Comparison of ENCODE assay signal across 39 cellular contexts in genomic region chr12:70686907-70687306, GRCh38. TPM values are rescaled to one million over a fixed set of nuclear protein-coding genes. Genes with fewer than 3 reads are reported as not detected.
"Had no signal": no experiment of that assay in that cellular context is flagged by ENCODE, and none has a peak within 500 bp of the region (broad histone marks: within the 10 kb centered on the region; RNA-seq: fewer than 3 reads in every experiment).

No MANE protein-coding gene starts in this region.

- H3K27me3 ChIP-seq: adrenal gland, ascending aorta, body of pancreas, brain microvascular endothelial cell, breast epithelium, cardiac muscle cell had no signal

- H3K27me3 Mint-ChIP-seq: activated naive CD4-positive, alpha-beta T cell treated with anti-CD3 and anti-CD28 coated beads, Interleukin-2, amount 10 ng/mL, durations not matched to agents 7 days and 5 days; activated T-helper 17 cell treated with anti-CD3 and anti-CD28 coated beads, Interleukin-2, amount 50 U/mL, for 72 hours; brain had no signal

- ATAC-seq: activated naive CD4-positive, alpha-beta T cell treated with anti-CD3 and anti-CD28 coated beads, Interleukin-2, amount 50 U/mL, for 72 hours; activated naive CD8-positive, alpha-beta T cell treated with anti-CD3 and anti-CD28 coated beads, Interleukin-2, amount 50 U/mL, for 24 hours; activated T-cell treated with anti-CD3 and anti-CD28 coated beads, Interleukin-2, amount 50 U/mL, for 4 hours; activated T-helper 17 cell treated with anti-CD3 and anti-CD28 coated beads, Interleukin-2, amount 50 U/mL, for 72 hours; body of pancreas had no signal

- H3K9me3 Mint-ChIP-seq: activated naive CD4-positive, alpha-beta T cell treated with anti-CD3 and anti-CD28 coated beads for 36 hours; activated naive CD4-positive, alpha-beta T cell treated with anti-CD3 and anti-CD28 coated beads, Interleukin-2, amount 10 ng/mL, durations not matched to agents 7 days and 5 days; activated naive CD4-positive, alpha-beta T cell treated with anti-CD3 and anti-CD28 coated beads, Interleukin-2, amount 50 U/mL, for 24 hours; activated naive CD4-positive, alpha-beta T cell treated with anti-CD3 and anti-CD28 coated beads, Interleukin-2, amount 50 U/mL, for 72 hours; activated naive CD8-positive, alpha-beta T cell treated with anti-CD3 and anti-CD28 coated beads for 36 hours; activated naive CD8-positive, alpha-beta T cell treated with anti-CD3 and anti-CD28 coated beads, Interleukin-2, amount 10 ng/mL, durations not matched to agents 7 days and 5 days; activated naive CD8-positive, alpha-beta T cell treated with anti-CD3 and anti-CD28 coated beads, Interleukin-2, amount 50 U/mL, for 24 hours; activated T-cell treated with anti-CD3 and anti-CD28 coated beads, Interleukin-2, amount 50 U/mL, for 24 hours; activated T-cell treated with anti-CD3 and anti-CD28 coated beads, Interleukin-2, amount 50 U/mL, for 4 hours; activated T-helper 1 cell treated with anti-CD3 and anti-CD28 coated beads, Interleukin-12 subunit alpha, Interleukin-12 subunit beta, Interleukin-2, Interleukin-4 antibody, amounts not matched to agents 30 ng/mL and 10 ng/mL and 1 ng/mL, durations not matched to agents 14 hours and 24 hours and 36 hours; activated T-helper 17 cell treated with anti-CD3 and anti-CD28 coated beads, Interleukin-2, amount 50 U/mL, for 72 hours; activated T-helper 2 cell treated with anti-CD3 and anti-CD28 coated beads, Interferon-gamma antibody, Interleukin-2, Interleukin-4, amounts not matched to agents 10 μg/mL and 5 μg/mL and 100 μg/mL, durations not matched to agents 14 hours and 24 hours and 36 hours; central memory CD8-positive, alpha-beta T cell had no signal

- H3K4me3 ChIP-seq: adrenal gland, ascending aorta, body of pancreas, breast epithelium, cardiac muscle cell had no signal

- DNase-seq: activated effector memory CD4-positive, alpha-beta T cell treated with anti-CD3 and anti-CD28 coated beads, Interleukin-2, amount 50 U/mL, for 16 hours; activated effector memory CD4-positive, alpha-beta T cell treated with Interleukin-2 at 50 U/mL for 16 hours; activated gamma-delta T cell; activated gamma-delta T cell treated with Interleukin-2 at 50 U/mL for 16 hours; activated naive CD4-positive, alpha-beta T cell; activated naive CD4-positive, alpha-beta T cell treated with anti-CD3 and anti-CD28 coated beads for 36 hours; activated naive CD4-positive, alpha-beta T cell treated with anti-CD3 and anti-CD28 coated beads, Interleukin-2, amount 10 ng/mL, durations not matched to agents 7 days and 5 days; activated naive CD4-positive, alpha-beta T cell treated with anti-CD3 and anti-CD28 coated beads, Interleukin-2, amount 50 U/mL, for 16 hours; activated naive CD4-positive, alpha-beta T cell treated with Interleukin-2 at 50 U/mL for 16 hours; activated naive CD8-positive, alpha-beta T cell treated with anti-CD3 and anti-CD28 coated beads for 36 hours; activated naive CD8-positive, alpha-beta T cell treated with anti-CD3 and anti-CD28 coated beads, Interleukin-2, amount 10 ng/mL, durations not matched to agents 7 days and 5 days; activated naive CD8-positive, alpha-beta T cell treated with anti-CD3 and anti-CD28 coated beads, Interleukin-2, amount 50 U/mL, for 24 hours; activated T-cell treated with anti-CD3 and anti-CD28 coated beads, Interleukin-2, amount 50 U/mL, for 24 hours; activated T-cell treated with anti-CD3 and anti-CD28 coated beads, Interleukin-2, amount 50 U/mL, for 4 hours; activated T-cell treated with anti-CD3 and anti-CD28 coated beads, Interleukin-2, amount 50 U/mL, for 48 hours; adrenal gland; amniotic stem cell; amygdala; anterior cingulate cortex; aorta; body of pancreas; brain microvascular endothelial cell; caudate nucleus; central memory CD4-positive, alpha-beta T cell; cerebellar nuclear complex had no signal

- H3K4me1 Mint-ChIP-seq: activated naive CD4-positive, alpha-beta T cell treated with anti-CD3 and anti-CD28 coated beads, Interleukin-2, amount 10 ng/mL, durations not matched to agents 7 days and 5 days; activated naive CD4-positive, alpha-beta T cell treated with anti-CD3 and anti-CD28 coated beads, Interleukin-2, amount 50 U/mL, for 24 hours; activated naive CD8-positive, alpha-beta T cell treated with anti-CD3 and anti-CD28 coated beads for 36 hours; activated naive CD8-positive, alpha-beta T cell treated with anti-CD3 and anti-CD28 coated beads, Interleukin-2, amount 10 ng/mL, durations not matched to agents 7 days and 5 days; activated naive CD8-positive, alpha-beta T cell treated with anti-CD3 and anti-CD28 coated beads, Interleukin-2, amount 50 U/mL, for 24 hours; activated T-helper 17 cell treated with anti-CD3 and anti-CD28 coated beads, Interleukin-2, amount 50 U/mL, for 72 hours; central memory CD8-positive, alpha-beta T cell had no signal

- H3K36me3 ChIP-seq: adrenal gland, ascending aorta, brain microvascular endothelial cell, breast epithelium, cardiac muscle cell had no signal

- FAIRE-seq: astrocyte, bronchial epithelial cell, colon had no signal

- H3K27ac ChIP-seq: adrenal gland, ascending aorta, body of pancreas, brain microvascular endothelial cell, breast epithelium, cardiac muscle cell had no signal

- H3K27ac Mint-ChIP-seq: activated naive CD4-positive, alpha-beta T cell treated with anti-CD3 and anti-CD28 coated beads for 36 hours; activated naive CD4-positive, alpha-beta T cell treated with anti-CD3 and anti-CD28 coated beads, Interleukin-2, amount 10 ng/mL, durations not matched to agents 7 days and 5 days; activated naive CD4-positive, alpha-beta T cell treated with anti-CD3 and anti-CD28 coated beads, Interleukin-2, amount 50 U/mL, for 24 hours; activated naive CD4-positive, alpha-beta T cell treated with anti-CD3 and anti-CD28 coated beads, Interleukin-2, amount 50 U/mL, for 72 hours; activated naive CD8-positive, alpha-beta T cell; activated naive CD8-positive, alpha-beta T cell treated with anti-CD3 and anti-CD28 coated beads for 36 hours; activated naive CD8-positive, alpha-beta T cell treated with anti-CD3 and anti-CD28 coated beads, Interleukin-2, amount 10 ng/mL, durations not matched to agents 7 days and 5 days; activated naive CD8-positive, alpha-beta T cell treated with anti-CD3 and anti-CD28 coated beads, Interleukin-2, amount 50 U/mL, for 24 hours; activated T-cell treated with anti-CD3 and anti-CD28 coated beads, Interleukin-2, amount 50 U/mL, for 24 hours; activated T-helper 1 cell treated with anti-CD3 and anti-CD28 coated beads, Interleukin-12 subunit alpha, Interleukin-12 subunit beta, Interleukin-2, Interleukin-4 antibody, amounts not matched to agents 30 ng/mL and 10 ng/mL and 1 ng/mL, durations not matched to agents 14 hours and 24 hours and 36 hours; activated T-helper 17 cell treated with anti-CD3 and anti-CD28 coated beads, Interleukin-2, amount 50 U/mL, for 72 hours; activated T-helper 2 cell treated with anti-CD3 and anti-CD28 coated beads, Interferon-gamma antibody, Interleukin-2, Interleukin-4, amounts not matched to agents 10 μg/mL and 5 μg/mL and 100 μg/mL, durations not matched to agents 14 hours and 24 hours and 36 hours; brain had no signal

- H3K4me3 Mint-ChIP-seq: activated naive CD4-positive, alpha-beta T cell treated with anti-CD3 and anti-CD28 coated beads for 36 hours; activated naive CD4-positive, alpha-beta T cell treated with anti-CD3 and anti-CD28 coated beads, Interleukin-2, amount 10 ng/mL, durations not matched to agents 7 days and 5 days; activated naive CD4-positive, alpha-beta T cell treated with anti-CD3 and anti-CD28 coated beads, Interleukin-2, amount 50 U/mL, for 24 hours; activated naive CD8-positive, alpha-beta T cell; activated naive CD8-positive, alpha-beta T cell treated with anti-CD3 and anti-CD28 coated beads for 36 hours; activated naive CD8-positive, alpha-beta T cell treated with anti-CD3 and anti-CD28 coated beads, Interleukin-2, amount 10 ng/mL, durations not matched to agents 7 days and 5 days; activated naive CD8-positive, alpha-beta T cell treated with anti-CD3 and anti-CD28 coated beads, Interleukin-2, amount 50 U/mL, for 24 hours; activated T-cell treated with anti-CD3 and anti-CD28 coated beads, Interleukin-2, amount 50 U/mL, for 24 hours; activated T-cell treated with anti-CD3 and anti-CD28 coated beads, Interleukin-2, amount 50 U/mL, for 4 hours; activated T-helper 1 cell treated with anti-CD3 and anti-CD28 coated beads, Interleukin-12 subunit alpha, Interleukin-12 subunit beta, Interleukin-2, Interleukin-4 antibody, amounts not matched to agents 30 ng/mL and 10 ng/mL and 1 ng/mL, durations not matched to agents 14 hours and 24 hours and 36 hours; activated T-helper 17 cell treated with anti-CD3 and anti-CD28 coated beads, Interleukin-2, amount 50 U/mL, for 72 hours; brain; central memory CD8-positive, alpha-beta T cell had no signal

- H3K4me1 ChIP-seq: adrenal gland, ascending aorta, body of pancreas, breast epithelium had no signal

- H3K9me3 ChIP-seq: adrenal gland, ascending aorta, body of pancreas, breast epithelium had no signal

- H3K36me3 Mint-ChIP-seq: activated naive CD4-positive, alpha-beta T cell treated with anti-CD3 and anti-CD28 coated beads, Interleukin-2, amount 10 ng/mL, durations not matched to agents 7 days and 5 days; activated naive CD4-positive, alpha-beta T cell treated with anti-CD3 and anti-CD28 coated beads, Interleukin-2, amount 50 U/mL, for 24 hours; activated naive CD4-positive, alpha-beta T cell treated with anti-CD3 and anti-CD28 coated beads, Interleukin-2, amount 50 U/mL, for 72 hours; activated naive CD8-positive, alpha-beta T cell; activated naive CD8-positive, alpha-beta T cell treated with anti-CD3 and anti-CD28 coated beads for 36 hours; activated naive CD8-positive, alpha-beta T cell treated with anti-CD3 and anti-CD28 coated beads, Interleukin-2, amount 10 ng/mL, durations not matched to agents 7 days and 5 days; brain had no signal

RNA-seq across cellular contexts. Expression of gene PTPRB, which starts 49.7 kb away (rescaled TPM):
- total RNA-seq: activated naive CD4-positive, alpha-beta T cell treated with anti-CD3 and anti-CD28 coated beads for 36 hours; activated naive CD4-positive, alpha-beta T cell treated with anti-CD3 and anti-CD28 coated beads, Interleukin-2, amount 50 U/mL, for 72 hours; activated naive CD8-positive, alpha-beta T cell treated with anti-CD3 and anti-CD28 coated beads for 36 hours; activated naive CD8-positive, alpha-beta T cell treated with anti-CD3 and anti-CD28 coated beads, Interleukin-2, amount 10 ng/mL, durations not matched to agents 7 days and 5 days; activated T-helper 1 cell treated with anti-CD3 and anti-CD28 coated beads, Interleukin-12 subunit alpha, Interleukin-12 subunit beta, Interleukin-2, Interleukin-4 antibody, amounts not matched to agents 30 ng/mL and 10 ng/mL and 1 ng/mL, durations not matched to agents 14 hours and 24 hours and 36 hours; activated T-helper 2 cell treated with anti-CD3 and anti-CD28 coated beads, Interferon-gamma antibody, Interleukin-2, Interleukin-4, amounts not matched to agents 10 μg/mL and 5 μg/mL and 100 μg/mL, durations not matched to agents 14 hours and 24 hours and 36 hours had no signal
